Comparison of ENCODE assay signal across 18 cellular contexts in genomic region chr12:117583677-117584076, GRCh38.
DNase-seq lines count a peak whose midpoint lies in the region; FAIRE-seq and TF ChIP-seq lines count a peak whose summit lies in the region.
"Had no signal": no experiment of that assay in that cellular context is flagged by ENCODE, and none has a peak within 500 bp of the region (broad histone marks: within the 10 kb centered on the region; RNA-seq: fewer than 3 reads in every experiment).

No MANE protein-coding gene starts in this region.

- H3K27ac ChIP-seq in neural cell (ENCODE audit: low read length) (peak overlapping the region; percentile 54), testis (no peak overlapping the region), transverse colon (no peak overlapping the region)
- H3K27ac ChIP-seq: epithelial cell of prostate, foreskin keratinocyte, RWPE1 had no signal

- TF ChIP-seq CTCF in neural cell (IDR thresholded peaks at IDR 0.05; ENCODE audit: poor library complexity, severe bottlenecking) (no peak), testis (IDR thresholded peaks at IDR 0.05) (no peak), transverse colon (IDR thresholded peaks at IDR 0.05) (no peak)

- TF ChIP-seq EP300 in neural cell (conservative IDR thresholded peaks at IDR 0.05; ENCODE audit: poor library complexity, severe bottlenecking) (no peak), transverse colon (IDR thresholded peaks at IDR 0.05; ENCODE audit: low read depth) (no peak)

- DNase-seq in DMS79 (lab: John Stamatoyannopoulos, UW): peak; percentile 67
- peak; percentile 58 for DNase-seq in NCI-H128 (lab: John Stamatoyannopoulos, UW; ENCODE audit: unreplicated experiment)
- DNase-seq in adipocyte (ENCODE audit: low read depth): no peak
- DNase-seq in testis: no peak
- no peak for DNase-seq in GM19239 (ENCODE audit: insufficient read length, low spot score)
- no peak for DNase-seq in activated T-cell treated with anti-CD3 and anti-CD28 coated beads, Interleukin-2, amount 50 U/mL, for 1 hour
- no peak for DNase-seq in transverse colon
- DNase-seq: activated effector memory CD4-positive, alpha-beta T cell treated with anti-CD3 and anti-CD28 coated beads, Interleukin-2, amount 50 U/mL, for 16 hours; CD4-positive, CD25-positive, alpha-beta regulatory T cell; DMS53; NCI-H2029; retina; T-helper 9 cell had no signal

- H3K4me1 ChIP-seq in adipocyte (ENCODE audit: control insufficient read depth, insufficient read depth, low read length) (no peaks in the 10 kb centered on the region), testis (no peaks in the 10 kb centered on the region), transverse colon (no peaks in the 10 kb centered on the region)
- H3K4me1 ChIP-seq: foreskin keratinocyte had no signal

- peaks cover 53% of the 10 kb centered on the region for H3K27me3 ChIP-seq in adipocyte (replicated peaks; ENCODE audit: control insufficient read depth, insufficient read depth, low read length)
- no peaks in the 10 kb centered on the region for H3K27me3 ChIP-seq in neural cell (ENCODE audit: insufficient read depth, low read depth, low read length)
- no peaks in the 10 kb centered on the region for H3K27me3 ChIP-seq in testis
- H3K27me3 ChIP-seq in transverse colon: peaks cover 3% of the 10 kb centered on the region

- H2AFZ ChIP-seq in neural cell (ENCODE audit: low read depth, low read length): no peak overlapping the region

- H3K9ac ChIP-seq in adipocyte (ENCODE audit: low read length) (no peak overlapping the region), neural cell (ENCODE audit: low read length) (peak overlapping the region; percentile 47)

- H3K4me2 ChIP-seq in neural cell (ENCODE audit: low read length): peak overlapping the region; percentile 5

- H3F3A ChIP-seq in neural cell (ENCODE audit: insufficient read depth, low read length, poor library complexity, severe bottlenecking): no peaks in the 10 kb centered on the region

- TF ChIP-seq POLR2A in testis (IDR thresholded peaks at IDR 0.05): no peak
- TF ChIP-seq POLR2A in transverse colon (IDR thresholded peaks at IDR 0.05): no peak

- H3K4me3 ChIP-seq in adipocyte (ENCODE audit: low read length) (peak overlapping the region; percentile 7), neural cell (ENCODE audit: low read length) (peak overlapping the region; percentile 44), testis (no peak overlapping the region), transverse colon (no peak overlapping the region)

- H3K9me3 ChIP-seq in adipocyte (ENCODE audit: control insufficient read depth, low read length): no peaks in the 10 kb centered on the region
- H3K9me3 ChIP-seq in neural cell (ENCODE audit: low read length): no peaks in the 10 kb centered on the region
- no peaks in the 10 kb centered on the region for H3K9me3 ChIP-seq in testis
- no peaks in the 10 kb centered on the region for H3K9me3 ChIP-seq in transverse colon

- no peak for TF ChIP-seq RAD21 in neural cell (conservative IDR thresholded peaks at IDR 0.05)

- H3K9me2 ChIP-seq in neural cell (ENCODE audit: insufficient read depth, low read length): no peaks in the 10 kb centered on the region

- no peaks in the 10 kb centered on the region for H3K79me2 ChIP-seq in neural cell (replicated peaks; ENCODE audit: insufficient read depth, low read length)

- intact Hi-C loops in testis (cut with DNase I; ENCODE audit: low total_unique reads) (no loop called here), transverse colon (cut with DNase I; ENCODE audit: low total_unique reads) (no loop called here)

- FAIRE-seq in GM19239 (lab: Jason Lieb, UNC): no peak
- FAIRE-seq: bronchial epithelial cell had no signal

- in situ Hi-C loops in transverse colon (cut with MboI; ENCODE audit: low pct_ligation_motif_present in 1 of 4, low pct_unique_long_range_greater_than_20kb in 1 of 4, low sequenced_read_pairs in 3 of 4): loop anchor here in 2 of 4 donors (25.0 kb wide), 2 partner anchors 254 to 346 kb away; no protein-coding TSS in a partner anchor

- H4K20me1 ChIP-seq in neural cell (ENCODE audit: insufficient read depth): no peaks in the 10 kb centered on the region

- 39 to 45% methylated on average over 10 to 11 of the region's 11 CpGs for WGBS in testis, 2 donors
- 56% methylated on average over 11 of the region's 11 CpGs; no CpG with 5 or more reads in 1 of the 2 donors for WGBS in transverse colon (ENCODE audit: low coverage in 1 of 2), 2 donors

- H3K36me3 ChIP-seq in adipocyte (ENCODE audit: control insufficient read depth, insufficient read depth, low read length, severe bottlenecking) (no peaks in the 10 kb centered on the region), neural cell (ENCODE audit: insufficient read depth, low read length) (no peaks in the 10 kb centered on the region), testis (ENCODE audit: low read depth, missing control alignments) (no peaks in the 10 kb centered on the region), transverse colon (no peaks in the 10 kb centered on the region)

TF ChIP-seq in neural cell, 6 proteins besides CTCF, POLR2A, EP300 and RAD21:
- TF ChIP-seq MXI1 (conservative IDR thresholded peaks at IDR 0.05; ENCODE audit: poor library complexity, severe bottlenecking) (no peak), REST (IDR thresholded peaks at IDR 0.05; ENCODE audit: borderline replicate concordance) (peak; percentile 58)
TF ChIP-seq in neural cell: peak in this region for 1.

Comparison
In these comparisons a context has a peak if more than half of its experiments do, and no peak if none do; other contexts are left out.
1. DNase-seq: peak in DMS79 (single experiment) and NCI-H128 (single experiment); none in adipocyte (single experiment), testis (single experiment), GM19239 (single experiment), activated T-cell treated with anti-CD3 and anti-CD28 coated beads, Interleukin-2, amount 50 U/mL, for 1 hour (single experiment) and transverse colon (single experiment).
2. H3K4me3 ChIP-seq: peak in adipocyte (single experiment) and neural cell (single experiment); none in testis (0 of 2) and transverse colon (0 of 4).